Comparison of ENCODE assay signal across 25 cellular contexts in genomic region chrX:65551489-65552339, GRCh38.
"Had no signal": no experiment of that assay in that cellular context is flagged by ENCODE, and none has a peak within 500 bp of the region (broad histone marks: within the 10 kb centered on the region; RNA-seq: fewer than 3 reads in every experiment).

No MANE protein-coding gene starts in this region.

- H3K9me3 ChIP-seq: suprapubic skin, testis, thoracic aorta, thyroid gland, tibial artery, tibial nerve, transverse colon, upper lobe of left lung, upper lobe of right lung, uterus, vagina had no signal

- H3K36me3 ChIP-seq: stomach, suprapubic skin, thoracic aorta, thyroid gland, tibial artery, tibial nerve, transverse colon, upper lobe of left lung, upper lobe of right lung, uterus, vagina had no signal

- H3K4me3 ChIP-seq: stomach, suprapubic skin, testis, thoracic aorta, thyroid gland, tibial artery, tibial nerve, transverse colon, upper lobe of left lung, upper lobe of right lung, uterus, vagina had no signal

- DNase-seq: stimulated activated CD4-positive, alpha-beta T cell treated with anti-CD3 and anti-CD28 coated beads, Interleukin-2, amount 100 ng/mL, for 48 hours; stimulated activated CD4-positive, alpha-beta T cell treated with anti-CD3 and anti-CD28 coated beads, Interleukin-4, amount 100 ng/mL, for 1 hour; stimulated activated CD4-positive, alpha-beta T cell treated with anti-CD3 and anti-CD28 coated beads, Interleukin-4, amount 100 ng/mL, for 24 hours; stimulated activated CD4-positive, alpha-beta T cell treated with anti-CD3 and anti-CD28 coated beads, Interleukin-4, amount 100 ng/mL, for 4 hours; stimulated activated CD8-positive, alpha-beta memory T cell treated with anti-CD3 and anti-CD28 coated beads, Interleukin-4, amount 100 ng/mL, for 48 hours; stimulated activated naive B cell treated with anti-CD40 and anti-IgM and Interleukin-4, amounts not matched to agents 10 μg/mL and 1 μg/mL and 100 μg/mL, for 72 hours; stimulated activated naive CD4-positive, alpha-beta T cell; stimulated activated naive CD8-positive, alpha-beta T cell treated with anti-CD3 and anti-CD28 coated beads, Interleukin-15, amount 100 ng/mL, for 72 hours; stimulated activated naive CD8-positive, alpha-beta T cell treated with anti-CD3 and anti-CD28 coated beads, Interleukin-15, Interleukin-2, amounts not matched to agents 100 U/mL and 50 U/mL, for 24 hours; stomach; testis; thyroid gland; tibial artery; transverse colon; trophoblast cell; upper lobe of right lung; uterus had no signal

- ATAC-seq: stimulated activated effector memory CD8-positive, alpha-beta T cell treated with anti-CD3 and anti-CD28 coated beads, Interleukin-12 subunit alpha, Interleukin-12 subunit beta, amount 100 ng/mL, for 72 hours; stimulated activated memory B cell treated with anti-CD40 and anti-IgM and Interleukin-4, amounts not matched to agents 10 μg/mL and 1 μg/mL and 100 μg/mL, for 72 hours; stimulated activated naive B cell treated with anti-CD40 and anti-IgM and Interleukin-4, amounts not matched to agents 10 μg/mL and 1 μg/mL and 100 μg/mL, for 72 hours; stimulated activated naive CD8-positive, alpha-beta T cell treated with anti-CD3 and anti-CD28 coated beads, Interleukin-15, amount 100 ng/mL, for 72 hours; stimulated activated naive CD8-positive, alpha-beta T cell treated with anti-CD3 and anti-CD28 coated beads, Interleukin-15, Interleukin-2, amounts not matched to agents 100 U/mL and 50 U/mL, for 24 hours; upper lobe of right lung had no signal

- FAIRE-seq: urothelium cell line had no signal

- H3K27me3 ChIP-seq: suprapubic skin, testis, thyroid gland, tibial artery, transverse colon, upper lobe of left lung, upper lobe of right lung, uterus, vagina had no signal

- H3K4me1 ChIP-seq: stomach, suprapubic skin, testis, thyroid gland, tibial artery, tibial nerve, transverse colon, upper lobe of left lung, upper lobe of right lung, uterus, vagina had no signal

- H3K27ac ChIP-seq: stomach, suprapubic skin, testis, thoracic aorta, thyroid gland, tibial artery, tibial nerve, transverse colon, upper lobe of left lung, upper lobe of right lung, uterus, vagina had no signal
